1 cellular context compared by ENCODE assay signal in genomic region chr15:51681303-51681963, GRCh38.
TF ChIP-seq lines count a peak whose summit lies in the region.

Gene SCG3 (plus strand): TSS chr15:51681503. CDS start chr15:51681756, 253 bp downstream.

TF ChIP-seq in GM12878, 131 proteins besides CTCF, POLR2A, EP300 and RAD21 (continued from another document):
- TF ChIP-seq REST (IDR thresholded peaks at IDR 0.05; ENCODE audit: low read depth, low read length) (peak; percentile 97), STAT3 (IDR thresholded peaks at IDR 0.05; ENCODE audit: low read depth, low read length) (no peak), IRF5 (IDR thresholded peaks at IDR 0.05; ENCODE audit: borderline replicate concordance) (no peak), ESRRA (IDR thresholded peaks at IDR 0.05; ENCODE audit: low read length) (no peak), CREM (IDR thresholded peaks at IDR 0.05; ENCODE audit: low read depth) (peak; percentile 80), KAT2A (conservative IDR thresholded peaks at IDR 0.05; ENCODE audit: control insufficient read depth, low read depth, low read length) (no peak), ZSCAN29 (IDR thresholded peaks at IDR 0.05) (no peak), USF1 (IDR thresholded peaks at IDR 0.05; ENCODE audit: borderline replicate concordance, extremely low read length, insufficient read depth, low read depth, low read length) (no peak), CREB1 (IDR thresholded peaks at IDR 0.05; ENCODE audit: low read depth) (peak; percentile 69; the same call in 1 of the 2 replicates)
